Comparison of ENCODE assay signal across 11 cellular contexts in genomic region chr17:76537288-76537577, GRCh38. TPM values are rescaled to one million over a fixed set of nuclear protein-coding genes. Genes with fewer than 3 reads are reported as not detected.
DNase-seq lines count a peak whose midpoint lies in the region; ATAC-seq, FAIRE-seq and TF ChIP-seq lines count a peak whose summit lies in the region.
"Had no signal": no experiment of that assay in that cellular context is flagged by ENCODE, and none has a peak within 500 bp of the region (broad histone marks: within the 10 kb centered on the region; RNA-seq: fewer than 3 reads in every experiment).

No MANE protein-coding gene starts in this region.

- TF ChIP-seq RAD21 in A549 (conservative IDR thresholded peaks at IDR 0.05 in 1 of 2, IDR thresholded peaks at IDR 0.05 in 1 of 2), result no peak

- H3K9me3 Mint-ChIP-seq in naive thymus-derived CD8-positive, alpha-beta T cell, result no peaks in the 10 kb centered on the region
- H3K9me3 Mint-ChIP-seq in activated naive CD4-positive, alpha-beta T cell treated with anti-CD3 and anti-CD28 coated beads for 36 hours, result no peaks in the 10 kb centered on the region
- H3K9me3 Mint-ChIP-seq in glutamatergic neuron (ENCODE audit: unreplicated experiment), result peaks cover 8% of the 10 kb centered on the region
- H3K9me3 Mint-ChIP-seq: CD8-positive, alpha-beta memory T cell had no signal

- H3K36me3 Mint-ChIP-seq in naive thymus-derived CD8-positive, alpha-beta T cell, result peaks cover 0 to 2% (median 0%) of the 10 kb centered on the region in 3 donors
- no peaks in the 10 kb centered on the region for H3K36me3 Mint-ChIP-seq in activated naive CD4-positive, alpha-beta T cell treated with anti-CD3 and anti-CD28 coated beads for 36 hours (ENCODE audit: low read depth)
- peaks cover 5% of the 10 kb centered on the region for H3K36me3 Mint-ChIP-seq in glutamatergic neuron (ENCODE audit: unreplicated experiment)
- H3K36me3 Mint-ChIP-seq: CD8-positive, alpha-beta memory T cell had no signal

- H3K27ac ChIP-seq in A549 (peak overlapping the region; percentile 44 to 68; a peak in 4 of 6 replicates), Panc1 (ENCODE audit: low read length) (no peak overlapping the region)
- H3K27ac ChIP-seq: HL-60 had no signal

- CTCF ChIA-PET in A549 (lab: Yijun Ruan, JAX), result interaction anchor here (0.5 to 17.7 kb wide), 9 partner anchors 8 to 156 kb away, joined by 3 to 362 read pairs (median 3); partner anchors contain the start of gene ST6GALNAC2
- CTCF ChIA-PET in Panc1 (lab: Charles Lee), result interaction anchor here (0.6 kb wide), 1 partner anchor 81 kb away, joined by 3 read pairs; no protein-coding TSS in a partner anchor
- CTCF ChIA-PET in activated naive CD4-positive, alpha-beta T cell treated with anti-CD3 and anti-CD28 coated beads for 36 hours (lab: Charles Lee), result no interaction called here

- whole genome bisulfite sequencing in A549 (ENCODE audit: missing lambda C conversion rate), result 66% methylated on average over 19 of the region's 26 CpGs

- intact Hi-C loops in Panc1 (cut with micrococcal nuclease; ENCODE audit: unreplicated experiment), result no loop called here
- intact Hi-C loops in activated naive CD4-positive, alpha-beta T cell treated with anti-CD3 and anti-CD28 coated beads for 36 hours (cut with micrococcal nuclease), result no loop called here

- peaks cover 9 to 44% (median 33%) of the 10 kb centered on the region in 4 donors for H3K4me1 Mint-ChIP-seq in naive thymus-derived CD8-positive, alpha-beta T cell
- H3K4me1 Mint-ChIP-seq in activated naive CD4-positive, alpha-beta T cell treated with anti-CD3 and anti-CD28 coated beads for 36 hours (ENCODE audit: low read depth), result no peaks in the 10 kb centered on the region
- H3K4me1 Mint-ChIP-seq in glutamatergic neuron (ENCODE audit: low read depth, unreplicated experiment), result peaks cover 36% of the 10 kb centered on the region

- peaks cover 0 to 19% (median 7%) of the 10 kb centered on the region in 5 donors for H3K27me3 Mint-ChIP-seq in naive thymus-derived CD8-positive, alpha-beta T cell
- peaks cover 18% of the 10 kb centered on the region for H3K27me3 Mint-ChIP-seq in activated naive CD4-positive, alpha-beta T cell treated with anti-CD3 and anti-CD28 coated beads for 36 hours (ENCODE audit: low read depth)
- peaks cover 12% of the 10 kb centered on the region for H3K27me3 Mint-ChIP-seq in glutamatergic neuron (ENCODE audit: unreplicated experiment)

- no peak for TF ChIP-seq POLR2A in A549 (IDR thresholded peaks at IDR 0.05; ENCODE audit: low read length)

- DNase-seq in A549 (ENCODE audit: low read depth in 1 of 2, low spot score in 1 of 2) (no peak), Panc1 (ENCODE audit: low read depth, low spot score) (no peak), fibroblast of villous mesenchyme (ENCODE audit: low read depth) (peak; percentile 60), omental fat pad (ENCODE audit: low spot score) (no peak), glutamatergic neuron (no peak)
- no peak for DNase-seq in naive thymus-derived CD8-positive, alpha-beta T cell
- DNase-seq in activated naive CD4-positive, alpha-beta T cell treated with anti-CD3 and anti-CD28 coated beads for 36 hours, result no peak

- H3K4me3 Mint-ChIP-seq in naive thymus-derived CD8-positive, alpha-beta T cell, result peak overlapping the region in 8 of 10 donors; percentile 52 to 81 (median 62)
- H3K4me3 Mint-ChIP-seq in activated naive CD4-positive, alpha-beta T cell treated with anti-CD3 and anti-CD28 coated beads for 36 hours, result no peak overlapping the region
- no peak overlapping the region for H3K4me3 Mint-ChIP-seq in glutamatergic neuron (ENCODE audit: unreplicated experiment)

- in situ Hi-C loops in Panc1 (cut with HindIII; ENCODE audit: low pct_unique_long_range_greater_than_20kb, low sequenced_read_pairs), result no loop called here

- peak overlapping the region; percentile 44 for H3K4me3 ChIP-seq in A549
- peak overlapping the region in 1 of 2 experiments; percentile 23; a peak in 2 of 4 replicates for H3K4me3 ChIP-seq in Panc1 (ENCODE audit: low read depth in 2 of 2, low read length in 2 of 2)
- H3K4me3 ChIP-seq in fibroblast of villous mesenchyme (ENCODE audit: low read depth, low read length), result peak overlapping the region; percentile 72

- POLR2A ChIA-PET in A549 (lab: Yijun Ruan, JAX), result interaction anchor here (2.2 kb wide), 1 partner anchor 20 kb away, joined by 8 read pairs; no protein-coding TSS in a partner anchor
- POLR2A ChIA-PET in Panc1 (lab: Charles Lee), result interaction anchor here (0.6 kb wide), 1 partner anchor 45 kb away, joined by 3 read pairs; no protein-coding TSS in a partner anchor
- POLR2A ChIA-PET in naive thymus-derived CD8-positive, alpha-beta T cell (lab: Charles Lee), result interaction anchor here (1.2 to 5.3 kb wide), 5 partner anchors 9 to 22 kb away, joined by 3 to 46 read pairs (median 9); no protein-coding TSS in a partner anchor

- FAIRE-seq in A549 (lab: Jason Lieb, UNC), result no peak
- FAIRE-seq: endothelial cell of umbilical vein had no signal

- no peaks in the 10 kb centered on the region; the same call in 1 of the 2 replicates for H3K27me3 ChIP-seq in Panc1 (ENCODE audit: control insufficient read depth, insufficient read depth, low read length)

- peak overlapping the region in 1 of 10 donors; percentile 40 for H3K27ac Mint-ChIP-seq in naive thymus-derived CD8-positive, alpha-beta T cell
- H3K27ac Mint-ChIP-seq in activated naive CD4-positive, alpha-beta T cell treated with anti-CD3 and anti-CD28 coated beads for 36 hours, result no peak overlapping the region
- H3K27ac Mint-ChIP-seq in glutamatergic neuron (ENCODE audit: unreplicated experiment), result no peak overlapping the region
- H3K27ac Mint-ChIP-seq: CD8-positive, alpha-beta memory T cell had no signal

- TF ChIP-seq CTCF in A549 (IDR thresholded peaks at IDR 0.05) (no peak), Panc1 (IDR thresholded peaks at IDR 0.05) (no peak), fibroblast of villous mesenchyme (IDR thresholded peaks at IDR 0.05; ENCODE audit: insufficient read depth, low read depth, low read length) (no peak), omental fat pad (IDR thresholded peaks at IDR 0.05) (no peak), glutamatergic neuron (IDR thresholded peaks at IDR 0.05; ENCODE audit: partially characterized antibody, unreplicated experiment) (no peak)

- BruUV-seq in Panc1 (replicated peaks; lab: Mats Ljungman, UMichigan), result no TSS peak

- H3K4me1 ChIP-seq in A549 (peaks cover 13% of the 10 kb centered on the region), Panc1 (ENCODE audit: control insufficient read depth, insufficient read depth, low read length) (peaks cover 28% of the 10 kb centered on the region)

- H3K9me3 ChIP-seq in A549, result no peaks in the 10 kb centered on the region
- no peaks in the 10 kb centered on the region for H3K9me3 ChIP-seq in Panc1 (ENCODE audit: control insufficient read depth, insufficient read depth, low read depth, low read length)

- no peak for ATAC-seq in A549
- ATAC-seq in Panc1, result peak; percentile 15; the same call in 1 of the 2 replicates
- ATAC-seq in naive thymus-derived CD8-positive, alpha-beta T cell, result peak in 1 of 2 donors; percentile 24
- ATAC-seq in omental fat pad (ENCODE audit: low FRiP score), result no peak
- ATAC-seq in GM19397 (IDR thresholded peaks at IDR 0.05; ENCODE audit: unreplicated experiment), result no peak

- peak overlapping the region; percentile 92 for H3K4me2 ChIP-seq in A549

- TF ChIP-seq EP300 in A549 (IDR thresholded peaks at IDR 0.05), result no peak

- H3K36me3 ChIP-seq in Panc1 (ENCODE audit: control insufficient read depth, insufficient read depth, low read length), result no peaks in the 10 kb centered on the region

RNA-seq across cellular contexts. Expression of gene CYGB, which starts 0.3 kb away (rescaled TPM):
- polyA plus RNA-seq in A549 (2011; rRNA removed) (1.1 and 1.2 TPM in 2 replicates), A549 (2017; fragmentation: RNase III; extraction: RNeasy Plus Mini Kit Qiagen cat#74134 plus additional on column Dnase treatment) (1.1 to 2.0 TPM (median 1.3 TPM) in 3 replicates)
- 0.56 and 1.0 TPM in 2 replicates for polyA plus RNA-seq in A549 (2012; cell fraction: cytosol; rRNA removed)
- 0.54 and 0.76 TPM in 2 replicates for polyA plus RNA-seq in A549 (2012; cell fraction: nucleus; rRNA removed)
- polyA minus RNA-seq in A549 (2011; rRNA and poly(A)+ RNA removed), result 1.4 and 2.2 TPM in 2 replicates
- total RNA-seq in Panc1 (2021; ENCODE audit: unreplicated experiment) (6.0 TPM), fibroblast of villous mesenchyme (11.7 and 14.2 TPM in 2 replicates), omental fat pad (10 to 100 TPM; 18.9 to 46.2 (median 35.2) TPM), glutamatergic neuron (ENCODE audit: unreplicated experiment) (20.4 TPM)
- polyA plus RNA-seq in Panc1 (2012; ENCODE audit: insufficient read length), result 16.3 TPM
- 1 to 10 TPM in 1 of 2 experiments, under 1 TPM in 1; 0.52 to 2.1 TPM for total RNA-seq in naive thymus-derived CD8-positive, alpha-beta T cell
- polyA plus RNA-seq in naive thymus-derived CD8-positive, alpha-beta T cell, result 1 to 10 TPM in 1 of 3 donors, under 1 TPM in 2; 0.40 to 1.0 (median 0.53) TPM
- not detected for total RNA-seq in activated naive CD4-positive, alpha-beta T cell treated with anti-CD3 and anti-CD28 coated beads for 36 hours
- total RNA-seq: CD8-positive, alpha-beta memory T cell had no signal

RNA-seq across cellular contexts. Expression of gene PRCD, which starts 2.6 kb away (rescaled TPM):
- polyA plus RNA-seq in A549 (2011; rRNA removed) (0.26 TPM in 1 of 2 replicates, not detected in the other), A549 (2017; fragmentation: RNase III; extraction: RNeasy Plus Mini Kit Qiagen cat#74134 plus additional on column Dnase treatment) (not detected in 3 replicates)
- polyA plus RNA-seq in A549 (2012; cell fraction: cytosol; rRNA removed), result not detected in 2 replicates
- polyA plus RNA-seq in A549 (2012; cell fraction: nucleus; rRNA removed), result 0.06 and 0.07 TPM in 2 replicates
- not detected in 2 replicates for polyA minus RNA-seq in A549 (2011; rRNA and poly(A)+ RNA removed)
- total RNA-seq in Panc1 (2021; ENCODE audit: unreplicated experiment) (0.54 TPM), fibroblast of villous mesenchyme (1.6 and 2.2 TPM in 2 replicates), omental fat pad (10 to 100 TPM in 1 of 4 donors, 1 to 10 TPM in 3; 2.3 to 20.0 (median 3.5) TPM), glutamatergic neuron (ENCODE audit: unreplicated experiment) (1.4 TPM)
- 1.6 TPM for polyA plus RNA-seq in Panc1 (2012; ENCODE audit: insufficient read length)
- 1 to 10 TPM; 4.0 to 5.3 TPM for total RNA-seq in naive thymus-derived CD8-positive, alpha-beta T cell
- polyA plus RNA-seq in naive thymus-derived CD8-positive, alpha-beta T cell, result 10 to 100 TPM in 1 of 3 donors, 1 to 10 TPM in 2; 5.0 to 11.4 (median 7.1) TPM
- total RNA-seq in activated naive CD4-positive, alpha-beta T cell treated with anti-CD3 and anti-CD28 coated beads for 36 hours, result not detected
- total RNA-seq: endothelial cell of umbilical vein had no signal
- polyA plus RNA-seq: endothelial cell of umbilical vein had no signal

RNA-seq across cellular contexts. Expression of gene RHBDF2, which starts 36.0 kb away (rescaled TPM):
- polyA plus RNA-seq in A549 (2011; rRNA removed), result 14.0 and 19.9 TPM in 2 replicates
- 37.0 and 54.6 TPM in 2 replicates for polyA plus RNA-seq in A549 (2012; cell fraction: cytosol; rRNA removed)
- 149 and 184 TPM in 2 replicates for polyA plus RNA-seq in A549 (2012; cell fraction: nucleus; rRNA removed)
- polyA plus RNA-seq in A549 (2017; fragmentation: RNase III; extraction: RNeasy Plus Mini Kit Qiagen cat#74134 plus additional on column Dnase treatment), result 42.9 to 50.2 TPM (median 46.0 TPM) in 3 replicates
- polyA minus RNA-seq in A549 (2011; rRNA and poly(A)+ RNA removed), result 17.4 and 22.8 TPM in 2 replicates
- 67.8 TPM for total RNA-seq in Panc1 (2021; ENCODE audit: unreplicated experiment)
- 77.4 TPM for polyA plus RNA-seq in Panc1 (2012; ENCODE audit: insufficient read length)
- total RNA-seq in fibroblast of villous mesenchyme, result 13.4 and 14.2 TPM in 2 replicates
- total RNA-seq in naive thymus-derived CD8-positive, alpha-beta T cell, result 10 to 100 TPM; 59.4 to 62.4 TPM
- 10 to 100 TPM in 1 of 3 donors, 1 to 10 TPM in 2; 4.8 to 10.2 (median 6.2) TPM for polyA plus RNA-seq in naive thymus-derived CD8-positive, alpha-beta T cell
- total RNA-seq in activated naive CD4-positive, alpha-beta T cell treated with anti-CD3 and anti-CD28 coated beads for 36 hours, result 10 to 100 TPM; 13.3 to 13.4 TPM
- 10 to 100 TPM; 29.9 to 77.9 (median 56.7) TPM for total RNA-seq in omental fat pad
- 1.9 TPM for total RNA-seq in glutamatergic neuron (ENCODE audit: unreplicated experiment)

RNA-seq across cellular contexts. Expression of gene ST6GALNAC2, which starts 48.4 kb away (rescaled TPM):
- 0.74 and 0.78 TPM in 2 replicates for polyA plus RNA-seq in A549 (2011; rRNA removed)
- polyA plus RNA-seq in A549 (2012; cell fraction: cytosol; rRNA removed), result 0.16 and 0.44 TPM in 2 replicates
- 0.26 and 0.36 TPM in 2 replicates for polyA plus RNA-seq in A549 (2012; cell fraction: nucleus; rRNA removed)
- 0.30 to 0.59 TPM (median 0.41 TPM) in 3 replicates for polyA plus RNA-seq in A549 (2017; fragmentation: RNase III; extraction: RNeasy Plus Mini Kit Qiagen cat#74134 plus additional on column Dnase treatment)
- 0.25 and 0.58 TPM in 2 replicates for polyA minus RNA-seq in A549 (2011; rRNA and poly(A)+ RNA removed)
- 23.0 TPM for total RNA-seq in Panc1 (2021; ENCODE audit: unreplicated experiment)
- 26.2 TPM for polyA plus RNA-seq in Panc1 (2012; ENCODE audit: insufficient read length)
- 0.86 and 1.9 TPM in 2 replicates for total RNA-seq in fibroblast of villous mesenchyme
- under 1 TPM in 1 of 2 experiments, not detected in 1; 0.44 TPM for total RNA-seq in naive thymus-derived CD8-positive, alpha-beta T cell
- 1 to 10 TPM in 1 of 3 donors, not detected in 2; 1.1 TPM for polyA plus RNA-seq in naive thymus-derived CD8-positive, alpha-beta T cell
- total RNA-seq in activated naive CD4-positive, alpha-beta T cell treated with anti-CD3 and anti-CD28 coated beads for 36 hours, result not detected
- total RNA-seq in omental fat pad, result 10 to 100 TPM in 2 of 4 donors, 1 to 10 TPM in 2; 4.2 to 12.1 (median 9.7) TPM
- 0.32 TPM for total RNA-seq in glutamatergic neuron (ENCODE audit: unreplicated experiment)

Comparison
In these comparisons a context has a peak if more than half of its experiments do, and no peak if none do; other contexts are left out.
1. H3K4me3 Mint-ChIP-seq: peak in naive thymus-derived CD8-positive, alpha-beta T cell (8 of 10); none in activated naive CD4-positive, alpha-beta T cell treated with anti-CD3 and anti-CD28 coated beads for 36 hours (single experiment) and glutamatergic neuron (single experiment).